Comparison of ENCODE assay signal across 17 cellular contexts in genomic region chr6:105753184-105754097, GRCh38.
DNase-seq lines count a peak whose midpoint lies in the region; ATAC-seq and TF ChIP-seq lines count a peak whose summit lies in the region.
"Had no signal": no experiment of that assay in that cellular context is flagged by ENCODE, and none has a peak within 500 bp of the region (broad histone marks: within the 10 kb centered on the region; RNA-seq: fewer than 3 reads in every experiment).

No MANE protein-coding gene starts in this region.

- no peaks in the 10 kb centered on the region for H3K9me3 ChIP-seq in HEK293 (ENCODE audit: control insufficient read depth, insufficient read depth, low read depth, low read length)
- H3K9me3 ChIP-seq: left lung, neutrophil had no signal

- no peak overlapping the region for H4K5ac ChIP-seq in mesendoderm (ENCODE audit: low read length)

- H3K4me1 Mint-ChIP-seq in brain = peaks cover 10% of the 10 kb centered on the region
- H3K4me1 Mint-ChIP-seq in immature natural killer cell = no peaks in the 10 kb centered on the region
- H3K4me1 Mint-ChIP-seq in activated CD8-positive, alpha-beta T cell treated with anti-CD3 and anti-CD28 coated beads for 36 hours (ENCODE audit: low read depth) = peaks cover 11% of the 10 kb centered on the region

- TF ChIP-seq CTCF in AG09319 (IDR thresholded peaks at IDR 0.05; ENCODE audit: low read depth, low read length) = no peak
- TF ChIP-seq CTCF in HEK293 (tag by site-specific recombination; IDR thresholded peaks at IDR 0.05) = no peak
- no peak for TF ChIP-seq CTCF in brain (conservative IDR thresholded peaks at IDR 0.05)
- no peak for TF ChIP-seq CTCF in activated CD8-positive, alpha-beta T cell treated with anti-CD3 and anti-CD28 coated beads for 36 hours (IDR thresholded peaks at IDR 0.05)

- POLR2A ChIA-PET in HEK293 (lab: Yijun Ruan, JAX) = no interaction called here
- POLR2A ChIA-PET in activated CD8-positive, alpha-beta T cell treated with anti-CD3 and anti-CD28 coated beads for 36 hours (lab: Charles Lee) = no interaction called here

- H3K36me3 Mint-ChIP-seq in brain = no peaks in the 10 kb centered on the region
- H3K36me3 Mint-ChIP-seq in immature natural killer cell = peaks cover 0 to 4% (median 0%) of the 10 kb centered on the region in 3 donors
- no peaks in the 10 kb centered on the region for H3K36me3 Mint-ChIP-seq in activated CD8-positive, alpha-beta T cell treated with anti-CD3 and anti-CD28 coated beads for 36 hours (ENCODE audit: low read depth)
- H3K36me3 Mint-ChIP-seq: activated CD4-positive, alpha-beta memory T cell treated with anti-CD3 and anti-CD28 coated beads for 36 hours; CD4-positive, CD25-positive, alpha-beta regulatory T cell; stimulated activated memory B cell treated with anti-CD40 and anti-IgM and Interleukin-4, amounts not matched to agents 10 μg/mL and 1 μg/mL and 100 μg/mL, for 72 hours had no signal

- H3K4me1 ChIP-seq in HEK293 (ENCODE audit: control insufficient read depth, insufficient read depth, low read length) (no peaks in the 10 kb centered on the region), mesendoderm (ENCODE audit: control insufficient read depth, low read depth, low read length) (peaks cover 5% of the 10 kb centered on the region)
- H3K4me1 ChIP-seq: left lung had no signal

- H3K4me3 ChIP-seq in HEK293 (ENCODE audit: low read depth, low read length) (no peak overlapping the region), mesendoderm (ENCODE audit: low read length) (no peak overlapping the region)
- H3K4me3 ChIP-seq: left lung had no signal

- H3K27me3 Mint-ChIP-seq in brain = peaks cover 4% of the 10 kb centered on the region
- no peaks in the 10 kb centered on the region for H3K27me3 Mint-ChIP-seq in immature natural killer cell (ENCODE audit: low read depth in 3 of 3)
- H3K27me3 Mint-ChIP-seq in activated CD8-positive, alpha-beta T cell treated with anti-CD3 and anti-CD28 coated beads for 36 hours = peaks cover 10% of the 10 kb centered on the region
- H3K27me3 Mint-ChIP-seq: CD4-positive, CD25-positive, alpha-beta regulatory T cell had no signal

- H2BK120ac ChIP-seq in mesendoderm (ENCODE audit: low read depth, low read length) = no peak overlapping the region

- H2BK15ac ChIP-seq in mesendoderm (replicated peaks; ENCODE audit: low read depth) = no peak overlapping the region

- H2BK5ac ChIP-seq in mesendoderm (ENCODE audit: low read length) = peak overlapping the region; percentile 51

- peak overlapping the region; percentile 6 for H3K4ac ChIP-seq in mesendoderm (ENCODE audit: low read depth, low read length)

- WGBS in mesendoderm (ENCODE audit: extremely low coverage, insufficient coverage, low lambda C conversion rate) = no CpG with 5 or more reads among the region's 14 CpGs

- H3K79me2 ChIP-seq in mesendoderm (ENCODE audit: control insufficient read depth, insufficient read depth, low read length) = no peaks in the 10 kb centered on the region

- no peak overlapping the region for H3K27ac ChIP-seq in HEK293 (ENCODE audit: extremely low read depth, low read depth, low read length)
- peak overlapping the region; percentile 73 for H3K27ac ChIP-seq in mesendoderm (ENCODE audit: low read depth, low read length)
- H3K27ac ChIP-seq: left lung, neutrophil had no signal

- H3K79me1 ChIP-seq in mesendoderm (ENCODE audit: low read length) = no peaks in the 10 kb centered on the region

- DNase-seq in AG09319 (ENCODE audit: extremely low read depth, low read depth) (peak; percentile 45), mesendoderm (peak; percentile 90), immature natural killer cell (no peak)
- no peak for DNase-seq in activated CD8-positive, alpha-beta T cell treated with anti-CD3 and anti-CD28 coated beads for 36 hours
- DNase-seq in activated T-cell treated with anti-CD3 and anti-CD28 coated beads, Interleukin-2, amount 50 U/mL, for 1 hour = no peak
- DNase-seq: activated CD4-positive, alpha-beta memory T cell treated with anti-CD3 and anti-CD28 coated beads for 36 hours; activated naive CD4-positive, alpha-beta T cell; CD4-positive, CD25-positive, alpha-beta regulatory T cell; cortex of kidney; left lung; MV-4-11; T-helper 1 cell had no signal

- peak overlapping the region; percentile 70 for H3K56ac ChIP-seq in mesendoderm (ENCODE audit: low read length)

- peak overlapping the region; percentile 35 for H2AK5ac ChIP-seq in mesendoderm (ENCODE audit: low read length)

- CTCF ChIA-PET in HEK293 (lab: Yijun Ruan, JAX) = interaction anchor here (0.6 to 1.8 kb wide), 3 partner anchors 330 to 504 kb away, joined by 3 to 7 read pairs (median 3); no protein-coding TSS in a partner anchor
- CTCF ChIA-PET in activated CD8-positive, alpha-beta T cell treated with anti-CD3 and anti-CD28 coated beads for 36 hours (lab: Charles Lee) = no interaction called here

- H3K4me2 ChIP-seq in mesendoderm (ENCODE audit: low read length) = no peak overlapping the region

- ATAC-seq in activated CD8-positive, alpha-beta T cell treated with anti-CD3 and anti-CD28 coated beads for 36 hours = no peak
- no peak for ATAC-seq in HG02763 (IDR thresholded peaks at IDR 0.05; ENCODE audit: unreplicated experiment)
- ATAC-seq: left lung; stimulated activated memory B cell treated with anti-CD40 and anti-IgM and Interleukin-4, amounts not matched to agents 10 μg/mL and 1 μg/mL and 100 μg/mL, for 72 hours had no signal

- no peaks in the 10 kb centered on the region for H3K27me3 ChIP-seq in mesendoderm (ENCODE audit: insufficient read depth, low read length, poor library complexity)
- H3K27me3 ChIP-seq: left lung, neutrophil had no signal

- H3K36me3 ChIP-seq in HEK293 (ENCODE audit: control insufficient read depth in 2 of 2, insufficient read depth in 1 of 2, low read length in 2 of 2) (no peaks in the 10 kb centered on the region), mesendoderm (ENCODE audit: control insufficient read depth, insufficient read depth, low read length) (no peaks in the 10 kb centered on the region)
- H3K36me3 ChIP-seq: left lung, neutrophil had no signal

- H3K4me3 Mint-ChIP-seq in brain (peak overlapping the region in 1 of 5 experiments; percentile 25), immature natural killer cell (no peak overlapping the region)
- H3K4me3 Mint-ChIP-seq in activated CD8-positive, alpha-beta T cell treated with anti-CD3 and anti-CD28 coated beads for 36 hours = no peak overlapping the region
- H3K4me3 Mint-ChIP-seq: activated CD4-positive, alpha-beta memory T cell treated with anti-CD3 and anti-CD28 coated beads for 36 hours; CD4-positive, CD25-positive, alpha-beta regulatory T cell; stimulated activated memory B cell treated with anti-CD40 and anti-IgM and Interleukin-4, amounts not matched to agents 10 μg/mL and 1 μg/mL and 100 μg/mL, for 72 hours had no signal

- peak overlapping the region in 3 of 5 experiments; percentile 54 to 83 (median 72) for H3K27ac Mint-ChIP-seq in brain
- H3K27ac Mint-ChIP-seq in immature natural killer cell = no peak overlapping the region
- H3K27ac Mint-ChIP-seq in activated CD8-positive, alpha-beta T cell treated with anti-CD3 and anti-CD28 coated beads for 36 hours = no peak overlapping the region
- H3K27ac Mint-ChIP-seq: activated CD4-positive, alpha-beta memory T cell treated with anti-CD3 and anti-CD28 coated beads for 36 hours; CD4-positive, CD25-positive, alpha-beta regulatory T cell; stimulated activated memory B cell treated with anti-CD40 and anti-IgM and Interleukin-4, amounts not matched to agents 10 μg/mL and 1 μg/mL and 100 μg/mL, for 72 hours had no signal

- H3K9me3 Mint-ChIP-seq in brain (peaks cover 0 to 19% (median 0%) of the 10 kb centered on the region in 5 experiments), immature natural killer cell (no peaks in the 10 kb centered on the region)
- H3K9me3 Mint-ChIP-seq in activated CD8-positive, alpha-beta T cell treated with anti-CD3 and anti-CD28 coated beads for 36 hours = no peaks in the 10 kb centered on the region
- H3K9me3 Mint-ChIP-seq: activated CD4-positive, alpha-beta memory T cell treated with anti-CD3 and anti-CD28 coated beads for 36 hours; stimulated activated memory B cell treated with anti-CD40 and anti-IgM and Interleukin-4, amounts not matched to agents 10 μg/mL and 1 μg/mL and 100 μg/mL, for 72 hours had no signal

- H4K8ac ChIP-seq in mesendoderm (ENCODE audit: low read depth, low read length) = no peak overlapping the region

- peak overlapping the region; percentile 85 for H3K18ac ChIP-seq in mesendoderm (ENCODE audit: low read length)

- no peak overlapping the region for H3K23ac ChIP-seq in mesendoderm (ENCODE audit: low read length)

- intact Hi-C loops in activated CD8-positive, alpha-beta T cell treated with anti-CD3 and anti-CD28 coated beads for 36 hours (cut with micrococcal nuclease) = no loop called here

- no peak overlapping the region for H3K9ac ChIP-seq in mesendoderm (ENCODE audit: low read length)

TF ChIP-seq in HEK293, 187 proteins besides CTCF, POLR2A, EP300 and RAD21 (continues in another document):
- peak; percentile 97 for TF ChIP-seq KLF1 (tag by site-specific recombination; IDR thresholded peaks at IDR 0.05)
- TF ChIP-seq GLI4 (tag by site-specific recombination; IDR thresholded peaks at IDR 0.05) = no peak
- no peak for TF ChIP-seq ZBTB21 (tag by site-specific recombination; IDR thresholded peaks at IDR 0.05)
- TF ChIP-seq ZNF133 (tag by site-specific recombination; IDR thresholded peaks at IDR 0.05) = no peak
- TF ChIP-seq ZNF623 (tag by site-specific recombination; IDR thresholded peaks at IDR 0.05) = no peak
- no peak for TF ChIP-seq ZNF792 (tag by site-specific recombination; IDR thresholded peaks at IDR 0.05)
- no peak for TF ChIP-seq ZNF18 (tag by site-specific recombination; IDR thresholded peaks at IDR 0.05)
- TF ChIP-seq BCL11B (tag by site-specific recombination; IDR thresholded peaks at IDR 0.05; ENCODE audit: low read depth) = no peak

Comparison
In these comparisons a context has a peak if more than half of its experiments do, and no peak if none do; other contexts are left out.
1. DNase-seq: peak in AG09319 (single experiment) and mesendoderm (single experiment); none in immature natural killer cell (0 of 3), activated CD8-positive, alpha-beta T cell treated with anti-CD3 and anti-CD28 coated beads for 36 hours (single experiment) and activated T-cell treated with anti-CD3 and anti-CD28 coated beads, Interleukin-2, amount 50 U/mL, for 1 hour (single experiment).
2. H3K27ac Mint-ChIP-seq: peak in brain (3 of 5); none in immature natural killer cell (0 of 6) and activated CD8-positive, alpha-beta T cell treated with anti-CD3 and anti-CD28 coated beads for 36 hours (single experiment).